ENCODE assay signal across 14 cellular contexts in genomic region chr16:83390759-83391158, GRCh38.
"Had no signal": no experiment of that assay in that cellular context is flagged by ENCODE, and none has a peak within 500 bp of the region (broad histone marks: within the 10 kb centered on the region; RNA-seq: fewer than 3 reads in every experiment).

No MANE protein-coding gene starts in this region.

- H3K27me3 Mint-ChIP-seq: activated naive CD4-positive, alpha-beta T cell treated with anti-CD3 and anti-CD28 coated beads, Interleukin-2, amount 10 ng/mL, durations not matched to agents 7 days and 5 days; T-cell had no signal

- H3K4me3 Mint-ChIP-seq: activated naive CD4-positive, alpha-beta T cell treated with anti-CD3 and anti-CD28 coated beads, Interleukin-2, amount 10 ng/mL, durations not matched to agents 7 days and 5 days; natural killer cell; stimulated activated effector memory CD8-positive, alpha-beta T cell treated with anti-CD3 and anti-CD28 coated beads, Interleukin-12 subunit alpha, Interleukin-12 subunit beta, amount 100 ng/mL, for 72 hours; T-cell had no signal

- ATAC-seq: natural killer cell; stimulated activated effector memory CD8-positive, alpha-beta T cell treated with anti-CD3 and anti-CD28 coated beads, Interleukin-12 subunit alpha, Interleukin-12 subunit beta, amount 100 ng/mL, for 72 hours; T-cell had no signal

- DNase-seq: activated CD4-positive, alpha-beta T cell treated with anti-CD3 and anti-CD28 coated beads, Interleukin-2, amount 50 U/mL, for 48 hours; activated naive CD4-positive, alpha-beta T cell treated with anti-CD3 and anti-CD28 coated beads, Interleukin-2, amount 10 ng/mL, durations not matched to agents 7 days and 5 days; caudate nucleus; colonic mucosa; esophagus squamous epithelium; foreskin melanocyte; natural killer cell; nucleus accumbens; stimulated activated CD4-positive, alpha-beta T cell treated with anti-CD3 and anti-CD28 coated beads, Interleukin-2, amount 100 ng/mL, for 24 hours; T-cell; T1000; thyroid gland had no signal

- H3K4me1 ChIP-seq: colonic mucosa, esophagus squamous epithelium, thyroid gland had no signal

- H3K36me3 ChIP-seq: colonic mucosa, esophagus squamous epithelium, right atrium auricular region, thyroid gland had no signal

- H3K27ac Mint-ChIP-seq: activated naive CD4-positive, alpha-beta T cell treated with anti-CD3 and anti-CD28 coated beads, Interleukin-2, amount 10 ng/mL, durations not matched to agents 7 days and 5 days; natural killer cell; stimulated activated effector memory CD8-positive, alpha-beta T cell treated with anti-CD3 and anti-CD28 coated beads, Interleukin-12 subunit alpha, Interleukin-12 subunit beta, amount 100 ng/mL, for 72 hours; T-cell had no signal

- H3K27me3 ChIP-seq: colonic mucosa, esophagus squamous epithelium, right atrium auricular region, thyroid gland had no signal

- H3K36me3 Mint-ChIP-seq: activated naive CD4-positive, alpha-beta T cell treated with anti-CD3 and anti-CD28 coated beads, Interleukin-2, amount 10 ng/mL, durations not matched to agents 7 days and 5 days; natural killer cell; stimulated activated effector memory CD8-positive, alpha-beta T cell treated with anti-CD3 and anti-CD28 coated beads, Interleukin-12 subunit alpha, Interleukin-12 subunit beta, amount 100 ng/mL, for 72 hours; T-cell had no signal

- H3K27ac ChIP-seq: colonic mucosa, esophagus squamous epithelium, thyroid gland had no signal

- H3K4me3 ChIP-seq: colonic mucosa, esophagus squamous epithelium, right atrium auricular region, thyroid gland had no signal

- H3K4me1 Mint-ChIP-seq: activated naive CD4-positive, alpha-beta T cell treated with anti-CD3 and anti-CD28 coated beads, Interleukin-2, amount 10 ng/mL, durations not matched to agents 7 days and 5 days; natural killer cell; stimulated activated effector memory CD8-positive, alpha-beta T cell treated with anti-CD3 and anti-CD28 coated beads, Interleukin-12 subunit alpha, Interleukin-12 subunit beta, amount 100 ng/mL, for 72 hours; T-cell had no signal

- H3K9me3 ChIP-seq: colonic mucosa, esophagus squamous epithelium, right atrium auricular region, thyroid gland had no signal
